ENCODE assay signal across 20 cellular contexts in genomic region chr2:147094077-147094476, GRCh38.
"Had no signal": no experiment of that assay in that cellular context is flagged by ENCODE, and none has a peak within 500 bp of the region (broad histone marks: within the 10 kb centered on the region; RNA-seq: fewer than 3 reads in every experiment).

No MANE protein-coding gene starts in this region.

- H3K4me1 Mint-ChIP-seq: natural killer cell; stimulated activated effector memory CD8-positive, alpha-beta T cell treated with anti-CD3 and anti-CD28 coated beads, Interleukin-12 subunit alpha, Interleukin-12 subunit beta, amount 100 ng/mL, for 72 hours had no signal

- H3K27ac Mint-ChIP-seq: endodermal cell; natural killer cell; stimulated activated effector memory CD8-positive, alpha-beta T cell treated with anti-CD3 and anti-CD28 coated beads, Interleukin-12 subunit alpha, Interleukin-12 subunit beta, amount 100 ng/mL, for 72 hours; type B pancreatic cell had no signal

- H3K9me3 ChIP-seq: mucosa of descending colon, neutrophil, psoas muscle, right lobe of liver, suprapubic skin, thyroid gland had no signal

- H3K36me3 Mint-ChIP-seq: natural killer cell; stimulated activated effector memory CD8-positive, alpha-beta T cell treated with anti-CD3 and anti-CD28 coated beads, Interleukin-12 subunit alpha, Interleukin-12 subunit beta, amount 100 ng/mL, for 72 hours; type B pancreatic cell had no signal

- H3K27me3 ChIP-seq: foreskin keratinocyte, hepatocyte, neutrophil, right lobe of liver, suprapubic skin, thyroid gland had no signal

- H3K4me1 ChIP-seq: foreskin keratinocyte, psoas muscle, right lobe of liver, suprapubic skin, thyroid gland had no signal

- H3K27me3 Mint-ChIP-seq: type B pancreatic cell had no signal

- H3K27ac ChIP-seq: coronary artery, foreskin keratinocyte, hepatocyte, neutrophil, psoas muscle, right lobe of liver, suprapubic skin, thyroid gland had no signal

- H3K4me3 ChIP-seq: coronary artery, hepatocyte, mucosa of descending colon, psoas muscle, right lobe of liver, suprapubic skin, thyroid gland had no signal

- DNase-seq: effector CD4-positive, alpha-beta T cell; endodermal cell; erythroblast; foreskin keratinocyte; head of caudate nucleus; mucosa of descending colon; natural killer cell; psoas muscle; retina; right lobe of liver; stimulated activated CD4-positive, alpha-beta T cell treated with anti-CD3 and anti-CD28 coated beads, Interleukin-4, amount 100 ng/mL, for 1 hour; stimulated activated CD8-positive, alpha-beta memory T cell treated with anti-CD3 and anti-CD28 coated beads, Interleukin-4, amount 100 ng/mL, for 48 hours; stimulated activated naive CD8-positive, alpha-beta T cell treated with anti-CD3 and anti-CD28 coated beads, Interleukin-15, Interleukin-2, amounts not matched to agents 100 U/mL and 50 U/mL, for 24 hours; thyroid gland had no signal

- H3K4me3 Mint-ChIP-seq: endodermal cell; natural killer cell; stimulated activated effector memory CD8-positive, alpha-beta T cell treated with anti-CD3 and anti-CD28 coated beads, Interleukin-12 subunit alpha, Interleukin-12 subunit beta, amount 100 ng/mL, for 72 hours; type B pancreatic cell had no signal

- ATAC-seq: foreskin keratinocyte; mucosa of descending colon; natural killer cell; psoas muscle; right lobe of liver; stimulated activated effector memory CD8-positive, alpha-beta T cell treated with anti-CD3 and anti-CD28 coated beads, Interleukin-12 subunit alpha, Interleukin-12 subunit beta, amount 100 ng/mL, for 72 hours; stimulated activated naive CD8-positive, alpha-beta T cell treated with anti-CD3 and anti-CD28 coated beads, Interleukin-15, Interleukin-2, amounts not matched to agents 100 U/mL and 50 U/mL, for 24 hours had no signal

- H3K9me3 Mint-ChIP-seq: endodermal cell, natural killer cell had no signal

- H3K36me3 ChIP-seq: neutrophil, right lobe of liver, suprapubic skin, thyroid gland had no signal

- H2AFZ ChIP-seq: hepatocyte had no signal
